1 cellular context compared by ENCODE assay signal in genomic region chr7:129215691-129216090, GRCh38. TPM values are rescaled to one million over a fixed set of nuclear protein-coding genes. Genes with fewer than 3 reads are reported as not detected.
"Had no signal": no experiment of that assay in that cellular context is flagged by ENCODE, and none has a peak within 500 bp of the region (broad histone marks: within the 10 kb centered on the region; RNA-seq: fewer than 3 reads in every experiment).

No MANE protein-coding gene starts in this region.

RNA-seq across cellular contexts. Expression of gene SMO, which starts 27.3 kb away (rescaled TPM):
- polyA plus RNA-seq: immature natural killer cell had no signal
